14 cellular contexts compared by ENCODE assay signal in genomic region chr13:83709751-83710515, GRCh38.
"Had no signal": no experiment of that assay in that cellular context is flagged by ENCODE, and none has a peak within 500 bp of the region (broad histone marks: within the 10 kb centered on the region; RNA-seq: fewer than 3 reads in every experiment).

No MANE protein-coding gene starts in this region.

- ATAC-seq: activated CD8-positive, alpha-beta T cell treated with anti-CD3 and anti-CD28 coated beads for 36 hours; effector memory CD8-positive, alpha-beta T cell; left lung had no signal

- H3K4me1 ChIP-seq: left lung, thyroid gland had no signal

- FAIRE-seq: astrocyte had no signal

- H3K27me3 ChIP-seq: left lung, thyroid gland had no signal

- H3K9me3 ChIP-seq: thyroid gland had no signal

- H3K4me3 ChIP-seq: left lung, thyroid gland had no signal

- H3K27ac ChIP-seq: left lung, thyroid gland had no signal

- DNase-seq: activated CD4-positive, alpha-beta T cell treated with anti-CD3 and anti-CD28 coated beads, Interleukin-2, amount 10 ng/mL, durations not matched to agents 24 days and 14 days; activated CD8-positive, alpha-beta T cell treated with anti-CD3 and anti-CD28 coated beads for 36 hours; activated effector memory CD4-positive, alpha-beta T cell treated with Interleukin-2 at 50 U/mL for 16 hours; activated T-cell treated with anti-CD3 and anti-CD28 coated beads, Interleukin-2, amount 50 U/mL, for 24 hours; dermis blood vessel endothelial cell; effector memory CD8-positive, alpha-beta T cell; left lung; stimulated activated CD4-positive, alpha-beta T cell treated with anti-CD3 and anti-CD28 coated beads, Interleukin-12 subunit alpha, Interleukin-12 subunit beta, amount 100 ng/mL, for 4 hours; stimulated activated CD4-positive, alpha-beta T cell treated with anti-CD3 and anti-CD28 coated beads, Interleukin-1b, Interleukin-23, amount 100 ng/mL, for 48 hours; stimulated activated naive CD4-positive, alpha-beta T cell treated with Interleukin-2 at 50 U/mL for 16 hours; T-helper 1 cell; T-helper 9 cell; thyroid gland had no signal

- H3K36me3 ChIP-seq: left lung, thyroid gland had no signal
